In the genomic region with DNA sequence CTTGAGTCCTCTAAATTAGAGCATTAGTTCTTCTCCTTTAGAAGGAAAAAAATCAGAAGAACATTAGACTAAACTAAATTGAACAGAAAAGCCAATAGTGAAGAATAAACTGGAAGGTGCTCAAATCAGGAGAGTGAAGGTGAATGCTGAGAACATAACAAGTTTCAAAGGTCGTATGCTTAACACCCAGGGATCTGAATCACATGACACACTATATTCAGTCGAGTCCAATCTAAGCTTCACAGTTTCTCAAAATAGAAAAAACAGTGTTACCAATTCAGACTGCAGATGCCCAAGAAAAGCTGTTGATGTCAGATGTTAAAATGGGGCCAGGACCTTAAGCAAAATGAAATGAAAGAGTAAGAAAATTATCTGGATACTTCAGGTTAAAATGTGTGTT, we compare ENCODE assay signal across 21 cellular contexts.
DNase-seq lines count a peak whose midpoint lies in the region; ATAC-seq, FAIRE-seq and TF ChIP-seq lines count a peak whose summit lies in the region.
"Had no signal": no experiment of that assay in that cellular context is flagged by ENCODE, and none has a peak within 500 bp of the region (broad histone marks: within the 10 kb centered on the region; RNA-seq: fewer than 3 reads in every experiment).

No MANE protein-coding gene starts in this region.

- H3K4me1 Mint-ChIP-seq in activated naive CD8-positive, alpha-beta T cell treated with anti-CD3 and anti-CD28 coated beads for 36 hours: no peaks in the 10 kb centered on the region
- H3K4me1 Mint-ChIP-seq: CD8-positive, alpha-beta memory T cell had no signal

- H3K36me3 ChIP-seq in liver (ENCODE audit: control insufficient read depth in 4 of 4, insufficient read depth in 3 of 4, low read depth in 1 of 4, low read length in 3 of 4): no peaks in the 10 kb centered on the region
- H3K36me3 ChIP-seq in HepG2 (replicated peaks in 1 of 2; ENCODE audit: control insufficient read depth in 1 of 2, insufficient read depth in 2 of 2, low read length in 2 of 2): no peaks in the 10 kb centered on the region
- no peaks in the 10 kb centered on the region for H3K36me3 ChIP-seq in right atrium auricular region
- no peaks in the 10 kb centered on the region for H3K36me3 ChIP-seq in pancreas
- no peaks in the 10 kb centered on the region for H3K36me3 ChIP-seq in adrenal gland (replicated peaks in 1 of 2)
- H3K36me3 ChIP-seq: SJSA1 had no signal

- no peak overlapping the region for H3K4me2 ChIP-seq in HepG2 (ENCODE audit: low read depth, low read length)
- H3K4me2 ChIP-seq: KMS-11 had no signal

- H3K4me1 ChIP-seq in liver (ENCODE audit: control insufficient read depth in 4 of 4, insufficient read depth in 4 of 4, low read length in 3 of 4): no peaks in the 10 kb centered on the region
- no peaks in the 10 kb centered on the region for H3K4me1 ChIP-seq in HepG2 (ENCODE audit: insufficient read depth, low read length)
- H3K4me1 ChIP-seq in right atrium auricular region: no peaks in the 10 kb centered on the region
- no peaks in the 10 kb centered on the region for H3K4me1 ChIP-seq in pancreas
- H3K4me1 ChIP-seq in adrenal gland (replicated peaks in 1 of 2): no peaks in the 10 kb centered on the region
- H3K4me1 ChIP-seq: SJSA1 had no signal

- no peaks in the 10 kb centered on the region for H3K36me3 Mint-ChIP-seq in activated naive CD8-positive, alpha-beta T cell treated with anti-CD3 and anti-CD28 coated beads for 36 hours
- H3K36me3 Mint-ChIP-seq: CD8-positive, alpha-beta memory T cell had no signal

- H2AFZ ChIP-seq in HepG2 (ENCODE audit: low read length): no peak overlapping the region

- BruUV-seq in HepG2 (replicated peaks; lab: Mats Ljungman, UMichigan): no TSS peak

- TF ChIP-seq RAD21 in liver (IDR thresholded peaks at IDR 0.05): no peak
- TF ChIP-seq RAD21 in HepG2 (CRISPR knock-in tag; IDR thresholded peaks at IDR 0.05): no peak

- H3K9ac ChIP-seq in liver (ENCODE audit: low read depth in 1 of 2, low read length in 2 of 2): no peak overlapping the region
- no peak overlapping the region for H3K9ac ChIP-seq in HepG2 (ENCODE audit: insufficient read depth, low read depth, low read length)
- H3K9ac ChIP-seq: KMS-11 had no signal

- in situ Hi-C loops in HepG2 (cut with HindIII; ENCODE audit: extremely low pct_ligation_motif_present, low pct_unique_long_range_greater_than_20kb): no loop called here

- H3K27me3 ChIP-seq in liver (ENCODE audit: control insufficient read depth in 4 of 4, insufficient read depth in 4 of 4, low read length in 3 of 4): no peaks in the 10 kb centered on the region
- H3K27me3 ChIP-seq in HepG2 (ENCODE audit: control insufficient read depth in 1 of 2, insufficient read depth in 2 of 2, low read length in 2 of 2): no peaks in the 10 kb centered on the region
- H3K27me3 ChIP-seq in right atrium auricular region: no peaks in the 10 kb centered on the region
- no peaks in the 10 kb centered on the region for H3K27me3 ChIP-seq in pancreas
- no peaks in the 10 kb centered on the region for H3K27me3 ChIP-seq in adrenal gland
- H3K27me3 ChIP-seq: SJSA1 had no signal

- no peak overlapping the region for H3K4me3 Mint-ChIP-seq in activated naive CD8-positive, alpha-beta T cell treated with anti-CD3 and anti-CD28 coated beads for 36 hours
- H3K4me3 Mint-ChIP-seq: CD8-positive, alpha-beta memory T cell; HFFc6 had no signal

- H3K27me3 Mint-ChIP-seq in activated naive CD8-positive, alpha-beta T cell treated with anti-CD3 and anti-CD28 coated beads for 36 hours: no peaks in the 10 kb centered on the region
- H3K27me3 Mint-ChIP-seq: CD8-positive, alpha-beta memory T cell had no signal

- no peak for ATAC-seq in HepG2
- peak in 3 of 4 donors; percentile 46 to 70 (median 61) for ATAC-seq in pancreas
- ATAC-seq in HG02870 (IDR thresholded peaks at IDR 0.05; ENCODE audit: unreplicated experiment): no peak
- ATAC-seq: Panc1 had no signal

- no peaks in the 10 kb centered on the region for H3K9me3 ChIP-seq in liver (ENCODE audit: control insufficient read depth in 4 of 4, low read length in 3 of 4)
- no peaks in the 10 kb centered on the region for H3K9me3 ChIP-seq in HepG2 (ENCODE audit: low read length)
- no peaks in the 10 kb centered on the region for H3K9me3 ChIP-seq in right atrium auricular region
- no peaks in the 10 kb centered on the region for H3K9me3 ChIP-seq in pancreas
- no peaks in the 10 kb centered on the region for H3K9me3 ChIP-seq in adrenal gland (replicated peaks in 1 of 3)
- H3K9me3 ChIP-seq: SJSA1 had no signal

- peaks cover 1% of the 10 kb centered on the region for H3K9me3 Mint-ChIP-seq in activated naive CD8-positive, alpha-beta T cell treated with anti-CD3 and anti-CD28 coated beads for 36 hours

- POLR2A ChIA-PET in HepG2 (lab: Yijun Ruan, JAX): no interaction called here

- no peaks in the 10 kb centered on the region for H4K20me1 ChIP-seq in HepG2 (ENCODE audit: insufficient read depth, low read length)

- TF ChIP-seq EP300 in HepG2 (IDR thresholded peaks at IDR 0.05; ENCODE audit: low read depth in 2 of 2, low read length in 2 of 2) (no peak), HepG2 (CRISPR knock-in tag; IDR thresholded peaks at IDR 0.05; ENCODE audit: borderline replicate concordance) (no peak)

- H3K79me2 ChIP-seq in HepG2 (ENCODE audit: insufficient read depth, low read length): no peaks in the 10 kb centered on the region

- H3K4me3 ChIP-seq in liver (ENCODE audit: low read depth in 1 of 3, low read length in 3 of 3) (no peak overlapping the region), HepG2 (replicated peaks in 1 of 3; ENCODE audit: insufficient read depth in 1 of 3, low read depth in 2 of 3, low read length in 3 of 3) (no peak overlapping the region), right atrium auricular region (no peak overlapping the region), pancreas (no peak overlapping the region), adrenal gland (no peak overlapping the region)
- H3K4me3 ChIP-seq: SJSA1 had no signal

- H3K27ac Mint-ChIP-seq in activated naive CD8-positive, alpha-beta T cell treated with anti-CD3 and anti-CD28 coated beads for 36 hours: no peak overlapping the region
- H3K27ac Mint-ChIP-seq: CD8-positive, alpha-beta memory T cell; HFFc6 had no signal

- no peak for TF ChIP-seq CTCF in liver (IDR thresholded peaks at IDR 0.05; ENCODE audit: low read depth, low read length, missing input control)
- TF ChIP-seq CTCF in HepG2 (CRISPR knock-in tag; IDR thresholded peaks at IDR 0.05): no peak
- TF ChIP-seq CTCF in right atrium auricular region (IDR thresholded peaks at IDR 0.05): no peak
- no peak for TF ChIP-seq CTCF in pancreas (IDR thresholded peaks at IDR 0.05)
- no peak for TF ChIP-seq CTCF in adrenal gland (IDR thresholded peaks at IDR 0.05)

- TF ChIP-seq POLR2A in HepG2 (IDR thresholded peaks at IDR 0.05; ENCODE audit: insufficient read depth in 1 of 2, low read depth in 2 of 2, low read length in 2 of 2) (no peak), adrenal gland (IDR thresholded peaks at IDR 0.05) (no peak)

- intact Hi-C loops in HepG2 (cut with micrococcal nuclease; ENCODE audit: unreplicated experiment) (no loop called here), pancreas (cut with DNase I) (no loop called here), adrenal gland (cut with DNase I) (no loop called here)

- FAIRE-seq in HepG2 (lab: Jason Lieb, UNC): no peak
- no peak for FAIRE-seq in pancreas (lab: Jason Lieb, UNC)

- 23% methylated on average over 2 of the region's 2 CpGs for WGBS in liver
- 0% methylated on average over 2 of the region's 2 CpGs for WGBS in HepG2 (ENCODE audit: low lambda C conversion rate)
- 14 to 16% methylated on average over 2 of the region's 2 CpGs for WGBS in pancreas, 2 donors
- WGBS in adrenal gland, 4 donors: 68% methylated on average over 2 of the region's 2 CpGs

- H3K27ac ChIP-seq in liver (ENCODE audit: low read depth in 1 of 2, low read length in 2 of 2) (no peak overlapping the region), HepG2 (ENCODE audit: extremely low read length, insufficient read depth, low read length) (no peak overlapping the region), right atrium auricular region (peak overlapping the region; percentile 47 to 62), pancreas (no peak overlapping the region), adrenal gland (no peak overlapping the region)
- H3K27ac ChIP-seq: C4-2B, KMS-11, SJSA1 had no signal

- CTCF ChIA-PET in HepG2 (lab: Yijun Ruan, JAX; ENCODE audit: low intra/inter-chr PET ratio, low total read pairs): no interaction called here

- DNase-seq in HepG2 (ENCODE audit: low spot score) (no peak), right atrium auricular region (ENCODE audit: low spot score) (no peak), pancreas (no peak), adrenal gland (no peak)
- DNase-seq in activated naive CD8-positive, alpha-beta T cell treated with anti-CD3 and anti-CD28 coated beads for 36 hours: no peak
- DNase-seq: CD8-positive, alpha-beta memory T cell; EL; H7; HFFc6; MV-4-11; NCI-H1105 treated with DMSO at 0.1 percent for 48 hours; NCI-H2029 treated with DMSO at 0.1 percent for 48 hours; NCI-H226; NCI-H510A treated with DMSO at 0.1 percent for 48 hours; NCI-H748 treated with DMSO at 0.1 percent for 48 hours had no signal

TF ChIP-seq in liver, 16 proteins besides CTCF, POLR2A, EP300 and RAD21 (continues in another document):
- TF ChIP-seq SP1 (IDR thresholded peaks at IDR 0.05) (no peak), HNF4A (conservative IDR thresholded peaks at IDR 0.05) (peak; percentile 36 to 38)
- TF ChIP-seq, protein P1, sequence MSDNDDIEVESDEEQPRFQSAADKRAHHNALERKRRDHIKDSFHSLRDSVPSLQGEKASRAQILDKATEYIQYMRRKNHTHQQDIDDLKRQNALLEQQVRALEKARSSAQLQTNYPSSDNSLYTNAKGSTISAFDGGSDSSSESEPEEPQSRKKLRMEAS (IDR thresholded peaks at IDR 0.05): no peak

TF ChIP-seq in HepG2, 621 proteins besides CTCF, POLR2A, EP300 and RAD21:
- TF ChIP-seq SOX13 (IDR thresholded peaks at IDR 0.05) (no peak), SOX13 (CRISPR knock-in tag; conservative IDR thresholded peaks at IDR 0.05 in 1 of 2, IDR thresholded peaks at IDR 0.05 in 1 of 2) (no peak)

Comparison
In these comparisons a context has a peak if more than half of its experiments do, and no peak if none do; other contexts are left out.
1. H3K27ac ChIP-seq: peak in right atrium auricular region (2 of 2); none in liver (0 of 2), HepG2 (single experiment), pancreas (0 of 4) and adrenal gland (0 of 5).
2. ATAC-seq: peak in pancreas (3 of 4); none in HepG2 (single experiment) and HG02870 (single experiment).